In the genomic region with DNA sequence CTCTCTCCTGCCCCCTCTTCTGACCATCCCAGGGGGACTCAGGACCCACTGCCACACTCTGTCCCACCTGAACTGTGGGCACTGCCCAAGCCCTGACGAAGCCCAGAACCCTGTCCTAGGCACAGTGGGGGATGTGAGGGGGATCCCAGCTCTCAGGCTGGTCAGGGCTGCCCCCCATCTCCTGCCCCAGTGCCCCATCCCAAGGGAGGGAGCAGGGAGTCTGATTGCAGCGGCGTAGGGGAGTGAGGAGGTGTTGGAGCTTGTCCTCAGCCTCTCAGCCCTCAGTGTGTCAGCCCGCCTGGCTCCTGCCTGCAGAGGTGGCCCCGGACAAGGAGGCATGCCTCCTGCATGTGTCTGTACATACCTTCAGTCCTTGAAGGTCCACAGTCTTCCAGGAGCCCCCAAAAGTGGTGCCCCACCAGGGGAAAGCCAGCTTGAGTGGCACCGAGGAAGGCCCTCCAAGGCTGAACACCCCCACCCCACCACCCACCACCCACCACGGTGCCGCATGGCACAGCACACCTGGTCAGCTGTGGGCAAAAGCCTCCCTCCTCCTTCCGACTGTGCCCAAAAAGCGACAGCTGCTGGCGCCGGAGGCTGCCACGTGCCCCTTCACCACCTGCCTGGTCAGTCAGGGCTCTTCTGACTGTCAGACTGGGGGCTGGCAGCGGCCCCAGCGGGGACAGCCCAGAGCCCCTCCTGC, we compare ENCODE assay signal across 10 cellular contexts. TPM values are rescaled to one million over a fixed set of nuclear protein-coding genes. Genes with fewer than 3 reads are reported as not detected.
DNase-seq lines count a peak whose midpoint lies in the region; ATAC-seq and TF ChIP-seq lines count a peak whose summit lies in the region.
"Had no signal": no experiment of that assay in that cellular context is flagged by ENCODE, and none has a peak within 500 bp of the region (broad histone marks: within the 10 kb centered on the region; RNA-seq: fewer than 3 reads in every experiment).

No MANE protein-coding gene starts in this region.

- H3K9me3 Mint-ChIP-seq in endodermal cell (no peaks in the 10 kb centered on the region), osteocyte (ENCODE audit: unreplicated experiment) (no peaks in the 10 kb centered on the region)
- H3K9me3 Mint-ChIP-seq: activated B cell treated with CpG ODN at 0.5 μM for 24 hours had no signal

- ATAC-seq in IMR-90 (ENCODE audit: low read depth), result no peak

- no peak overlapping the region for H4K8ac ChIP-seq in IMR-90 (ENCODE audit: low read depth in 2 of 2, low read length in 2 of 2)

- H3K4me3 Mint-ChIP-seq in endodermal cell (peak overlapping the region; percentile 48), osteocyte (ENCODE audit: unreplicated experiment) (no peak overlapping the region)

- no peak overlapping the region for H4K91ac ChIP-seq in IMR-90 (ENCODE audit: insufficient read depth, low read depth, low read length)

- peaks cover 5% of the 10 kb centered on the region for H3K4me1 Mint-ChIP-seq in endodermal cell
- H3K4me1 Mint-ChIP-seq in osteocyte (ENCODE audit: unreplicated experiment), result peaks cover 4% of the 10 kb centered on the region

- peaks cover 44% of the 10 kb centered on the region for H4K20me1 ChIP-seq in BLaER1
- no peaks in the 10 kb centered on the region for H4K20me1 ChIP-seq in IMR-90 (ENCODE audit: insufficient read depth, low read length)

- CTCF ChIA-PET in IMR-90 (lab: Yijun Ruan, JAX), result no interaction called here

- POLR2A ChIA-PET in IMR-90 (lab: Charles Lee; ENCODE audit: unreplicated experiment), result no interaction called here

- intact Hi-C loops in IMR-90 (cut with micrococcal nuclease) (no loop called here), transverse colon (cut with DNase I; ENCODE audit: low total_unique reads) (no loop called here)

- TF ChIP-seq CTCF in IMR-90 (conservative IDR thresholded peaks at IDR 0.05; ENCODE audit: low read depth, low read length) (no peak), endodermal cell (conservative IDR thresholded peaks at IDR 0.05) (no peak), osteocyte (IDR thresholded peaks at IDR 0.05) (no peak), transverse colon (IDR thresholded peaks at IDR 0.05) (no peak)

- DNase-seq in IMR-90 (no peak), endodermal cell (no peak), osteocyte (ENCODE audit: extremely low spot score, unreplicated experiment) (peak; percentile 70), NCI-H1930 (lab: John Stamatoyannopoulos, UW) (no peak), transverse colon (no peak), cerebellar nuclear complex (lab: John Stamatoyannopoulos, UW) (no peak)
- DNase-seq in activated naive CD4-positive, alpha-beta T cell treated with Interleukin-2 at 50 U/mL for 16 hours, result no peak
- DNase-seq: DND-41 had no signal

- H3K4me3 ChIP-seq in BLaER1, result peak overlapping the region; percentile 55
- H3K4me3 ChIP-seq in IMR-90 (ENCODE audit: insufficient read depth, low read depth, low read length), result no peak overlapping the region
- H3K4me3 ChIP-seq in endodermal cell (ENCODE audit: low read length), result peak overlapping the region; percentile 65
- H3K4me3 ChIP-seq in transverse colon, result peak overlapping the region in 2 of 4 donors; percentile 24 to 51

- no peak overlapping the region for H3K18ac ChIP-seq in IMR-90 (ENCODE audit: low read depth, low read length)

- peaks cover 78% of the 10 kb centered on the region for H3K4me1 ChIP-seq in BLaER1
- H3K4me1 ChIP-seq in IMR-90 (ENCODE audit: control insufficient read depth, insufficient read depth, low read length), result peaks cover 5% of the 10 kb centered on the region; the same call in 1 of the 2 replicates
- peaks cover 2% of the 10 kb centered on the region for H3K4me1 ChIP-seq in endodermal cell (ENCODE audit: control insufficient read depth, insufficient read depth, low read length)
- H3K4me1 ChIP-seq in transverse colon, result peaks cover 0 to 15% (median 10%) of the 10 kb centered on the region in 4 donors

- no peak overlapping the region for H3K56ac ChIP-seq in IMR-90 (ENCODE audit: extremely low read depth, insufficient read depth, low read length)

- H3K36me3 Mint-ChIP-seq in endodermal cell (ENCODE audit: low read depth) (no peaks in the 10 kb centered on the region), osteocyte (ENCODE audit: unreplicated experiment) (no peaks in the 10 kb centered on the region)

- H3K4ac ChIP-seq in IMR-90 (ENCODE audit: low read depth, low read length), result no peak overlapping the region

- H3K27me3 ChIP-seq in BLaER1, result no peaks in the 10 kb centered on the region
- H3K27me3 ChIP-seq in IMR-90 (ENCODE audit: control insufficient read depth, insufficient read depth, low read length), result peaks cover 4% of the 10 kb centered on the region; the same call in 1 of the 2 replicates
- no peaks in the 10 kb centered on the region for H3K27me3 ChIP-seq in endodermal cell (ENCODE audit: control insufficient read depth, insufficient read depth, low read length, poor library complexity, severe bottlenecking)
- no peaks in the 10 kb centered on the region for H3K27me3 ChIP-seq in transverse colon

- dilution Hi-C loops in IMR-90 (cut with HindIII; ENCODE audit: low sequenced_read_pairs, unreplicated experiment), result no loop called here

- no peaks in the 10 kb centered on the region for H3K9me1 ChIP-seq in IMR-90 (ENCODE audit: insufficient read depth, low read length)

- no TSS peak for BruUV-seq in IMR-90 (replicated peaks; lab: Mats Ljungman, UMichigan)

- TF ChIP-seq POLR2A in IMR-90 (IDR thresholded peaks at IDR 0.05; ENCODE audit: low read depth, low read length) (no peak), transverse colon (IDR thresholded peaks at IDR 0.05) (no peak)

- H3K4me2 ChIP-seq in BLaER1 (peak overlapping the region; percentile 100), IMR-90 (ENCODE audit: low read depth, low read length) (no peak overlapping the region; the same call in 1 of the 2 replicates)

- TF ChIP-seq EP300 in transverse colon (IDR thresholded peaks at IDR 0.05; ENCODE audit: low read depth), result no peak

- H2BK20ac ChIP-seq in IMR-90 (ENCODE audit: low read depth, low read length), result no peak overlapping the region

- H3K27ac ChIP-seq in BLaER1 (no peak overlapping the region), IMR-90 (ENCODE audit: insufficient read depth, low read length) (no peak overlapping the region), endodermal cell (ENCODE audit: low read depth, low read length) (no peak overlapping the region), transverse colon (no peak overlapping the region)

- H2AK5ac ChIP-seq in IMR-90 (ENCODE audit: low read depth, low read length), result peak overlapping the region; percentile 16; the same call in 1 of the 2 replicates

- in situ Hi-C loops in IMR-90 (cut with MboI; ENCODE audit: low sequenced_read_pairs) (loop anchor here (10.0 kb wide), 1 partner anchor 202 kb away; a partner anchor contains a TSS), transverse colon (cut with MboI; ENCODE audit: low pct_ligation_motif_present in 1 of 4, low pct_unique_long_range_greater_than_20kb in 1 of 4, low sequenced_read_pairs in 3 of 4) (no loop called here)

- no peak overlapping the region for H3K23ac ChIP-seq in IMR-90 (ENCODE audit: low read depth, low read length)

- peak overlapping the region; percentile 91 for H2AFZ ChIP-seq in IMR-90 (replicated peaks; ENCODE audit: low read length, poor library complexity)

- no peak overlapping the region for H2BK15ac ChIP-seq in IMR-90 (ENCODE audit: low read depth, low read length)

- H3K27me3 Mint-ChIP-seq in endodermal cell (ENCODE audit: insufficient read depth), result no peaks in the 10 kb centered on the region
- peaks cover 10% of the 10 kb centered on the region for H3K27me3 Mint-ChIP-seq in osteocyte (ENCODE audit: unreplicated experiment)

- H2BK120ac ChIP-seq in IMR-90 (ENCODE audit: low read depth, low read length), result no peak overlapping the region

- 90% methylated on average over 2 of the region's 15 CpGs; no CpG with 5 or more reads in 1 of the 2 experiments for WGBS in IMR-90 (ENCODE audit: extremely low coverage in 2 of 2, insufficient read length in 1 of 2), 2 experiments
- whole genome bisulfite sequencing in endodermal cell (ENCODE audit: insufficient coverage in 1 of 2, insufficient read length in 1 of 2), 2 experiments, result 83 to 89% methylated on average over 7 to 15 of the region's 15 CpGs
- 82% methylated on average over 12 of the region's 15 CpGs; no CpG with 5 or more reads in 1 of the 2 donors for WGBS in transverse colon (ENCODE audit: low coverage in 1 of 2), 2 donors

- H4K5ac ChIP-seq in IMR-90 (ENCODE audit: low read depth, low read length), result no peak overlapping the region

- H3K9ac ChIP-seq in BLaER1, result peak overlapping the region; percentile 41; the same call in 1 of the 2 replicates
- 0 out of 2 replicates have a peak overlapping the region, but pooled peaks have one; percentile 11 for H3K9ac ChIP-seq in IMR-90 (ENCODE audit: low read depth, low read length)
- no peak overlapping the region for H3K9ac ChIP-seq in endodermal cell (ENCODE audit: extremely low read depth, low read length, poor library complexity, severe bottlenecking)

- H2BK5ac ChIP-seq in IMR-90 (ENCODE audit: low read depth, low read length, poor library complexity, severe bottlenecking), result no peak overlapping the region

- no peaks in the 10 kb centered on the region for H3K36me3 ChIP-seq in BLaER1
- no peaks in the 10 kb centered on the region for H3K36me3 ChIP-seq in IMR-90 (ENCODE audit: control insufficient read depth, insufficient read depth, low read length)
- no peaks in the 10 kb centered on the region for H3K36me3 ChIP-seq in endodermal cell (ENCODE audit: control insufficient read depth, insufficient read depth, low read length)
- no peaks in the 10 kb centered on the region for H3K36me3 ChIP-seq in transverse colon

- H3K79me1 ChIP-seq in IMR-90 (ENCODE audit: low read depth in 1 of 2, low read length in 2 of 2), result no peaks in the 10 kb centered on the region

- H3K9me3 ChIP-seq in BLaER1 (no peaks in the 10 kb centered on the region), IMR-90 (ENCODE audit: control insufficient read depth, insufficient read depth, low read length) (no peaks in the 10 kb centered on the region), endodermal cell (ENCODE audit: control insufficient read depth, low read length) (no peaks in the 10 kb centered on the region), transverse colon (no peaks in the 10 kb centered on the region)

- no peak overlapping the region for H3K14ac ChIP-seq in IMR-90 (replicated peaks; ENCODE audit: low read depth, low read length)

- no peak for TF ChIP-seq RAD21 in IMR-90 (IDR thresholded peaks at IDR 0.05; ENCODE audit: low read length)

- peak overlapping the region; percentile 82 for H2AK9ac ChIP-seq in IMR-90 (replicated peaks; ENCODE audit: low read depth, low read length, poor library complexity)

- H3K27ac Mint-ChIP-seq in endodermal cell, result no peak overlapping the region
- H3K27ac Mint-ChIP-seq in osteocyte (ENCODE audit: unreplicated experiment), result no peak overlapping the region
- H3K27ac Mint-ChIP-seq: activated B cell treated with CpG ODN at 0.5 μM for 24 hours had no signal

RNA-seq across cellular contexts. Expression of a gene that starts 0.9 kb away (rescaled TPM):
- total RNA-seq in IMR-90 (2012; rRNA removed), result 4.7 and 5.0 TPM in 2 replicates
- 7.5 and 8.5 TPM in 2 replicates for polyA plus RNA-seq in IMR-90 (2012; rRNA removed)
- polyA plus RNA-seq in IMR-90 (2012; cell fraction: cytosol; rRNA removed), result 5.0 and 8.3 TPM in 2 replicates
- polyA plus RNA-seq in IMR-90 (2012; cell fraction: nucleus; rRNA removed; ENCODE audit: low replicate concordance), result 9.2 and 23.8 TPM in 2 replicates
- 10 to 100 TPM in 1 of 2 donors, 1 to 10 TPM in 1; 8.4 to 11.2 TPM for total RNA-seq in endodermal cell
- 6.2 TPM for polyA plus RNA-seq in endodermal cell (2013, experiment 1 of 2)
- polyA plus RNA-seq in endodermal cell (2013, experiment 2 of 2), result 6.1 TPM
- 0.21 and 0.56 TPM in 2 replicates for total RNA-seq in osteocyte
- 1 to 10 TPM in 1 of 4 donors, under 1 TPM in 2, not detected in 1; 0.68 to 1.1 (median 0.95) TPM for total RNA-seq in transverse colon
- total RNA-seq: activated B cell treated with CpG ODN at 0.5 μM for 24 hours had no signal
